8 cellular contexts compared by ENCODE assay signal in the genomic region with DNA sequence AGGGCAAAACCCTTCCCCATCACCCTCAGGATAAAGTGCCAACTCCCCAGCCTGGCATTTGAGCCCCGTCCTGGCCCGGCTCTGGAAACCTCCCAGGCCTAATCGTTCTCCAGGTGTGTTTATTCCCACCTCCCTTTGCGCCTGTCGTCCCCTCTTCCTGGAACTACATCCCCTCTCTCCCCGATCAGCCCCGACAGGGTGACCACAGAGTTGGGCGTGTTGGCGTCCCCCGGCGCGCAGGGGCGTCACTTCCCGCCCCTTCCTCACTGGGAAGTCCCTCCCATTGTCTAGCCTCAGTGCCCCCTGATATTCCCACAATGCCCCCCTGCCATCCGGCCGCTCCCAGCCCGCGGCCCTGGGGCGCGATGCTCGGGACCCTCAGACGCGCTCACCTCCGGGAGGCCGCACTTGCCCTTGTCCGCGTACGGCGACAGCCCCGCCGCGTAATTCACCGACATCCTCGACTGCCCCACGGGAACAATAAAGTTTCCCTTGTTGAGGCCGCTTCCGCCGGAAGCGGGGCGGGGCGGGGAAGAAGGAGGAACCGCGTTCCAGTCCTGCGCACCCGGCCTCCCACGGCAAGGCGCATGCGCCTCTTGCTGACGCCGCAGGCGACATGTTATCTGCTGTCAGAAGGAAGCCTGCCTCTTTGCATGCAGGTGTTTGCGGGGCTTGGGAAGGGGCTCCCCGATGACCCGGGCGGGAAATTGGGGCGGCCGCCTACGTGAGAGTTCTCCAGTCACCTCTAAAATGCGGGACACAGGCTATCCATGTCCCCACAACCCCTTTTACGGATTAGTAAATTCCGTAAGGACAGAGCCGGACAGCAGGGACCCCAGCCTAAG. TPM values are rescaled to one million over a fixed set of nuclear protein-coding genes. Genes with fewer than 3 reads are reported as not detected.
DNase-seq lines count a peak whose midpoint lies in the region; ATAC-seq and TF ChIP-seq lines count a peak whose summit lies in the region.

TSS of gene ANKRD24 (plus strand) at position 608 of the 845 bp plus-strand sequence. CDS start 3,737 bp downstream, outside the sequence.
TSS of gene SIRT6 (minus strand) at position 482 of the 845 bp plus-strand sequence. CDS start at position 458, 24 bp downstream.

- H3K4me3 Mint-ChIP-seq in activated T-helper 17 cell treated with anti-CD3 and anti-CD28 coated beads, Interleukin-2, amount 50 U/mL, for 72 hours = peak within 1 kb of the TSS; percentile 98
- H3K4me3 Mint-ChIP-seq in naive thymus-derived CD4-positive, alpha-beta T cell = peak within 1 kb of the TSS; percentile 92 to 99 (median 96)
- peak within 1 kb of the TSS; percentile 98 for H3K4me3 Mint-ChIP-seq in stimulated activated effector memory CD8-positive, alpha-beta T cell treated with anti-CD3 and anti-CD28 coated beads, Interleukin-12 subunit alpha, Interleukin-12 subunit beta, amount 100 ng/mL, for 72 hours

- H2AFZ ChIP-seq in Karpas-422 (ENCODE audit: low read length) (peak within 1 kb of the TSS; percentile 92), fibroblast of lung (ENCODE audit: low read length) (peak within 1 kb of the TSS; percentile 77)

- H3K27ac ChIP-seq in Karpas-422 (ENCODE audit: low read length) (peak within 1 kb of the TSS; percentile 51), fibroblast of lung (ENCODE audit: insufficient read depth, low read length) (peak within 1 kb of the TSS; percentile 77)
- peak within 1 kb of the TSS; percentile 86 for H3K27ac ChIP-seq in naive thymus-derived CD4-positive, alpha-beta T cell (ENCODE audit: low read depth, low read length)

- no peak for TF ChIP-seq CTCF in fibroblast of lung (conservative IDR thresholded peaks at IDR 0.05 in 1 of 2, IDR thresholded peaks at IDR 0.05 in 1 of 2; ENCODE audit: low read depth in 1 of 2, low read length in 2 of 2)

- ATAC-seq in GM21723 (IDR thresholded peaks at IDR 0.05; ENCODE audit: unreplicated experiment) = peak; percentile 53
- peak; percentile 95 for ATAC-seq in activated T-helper 17 cell treated with anti-CD3 and anti-CD28 coated beads, Interleukin-2, amount 50 U/mL, for 72 hours (replicated peaks)
- ATAC-seq in naive thymus-derived CD4-positive, alpha-beta T cell = peak; percentile 90
- peak; percentile 90 for ATAC-seq in stimulated activated effector memory CD8-positive, alpha-beta T cell treated with anti-CD3 and anti-CD28 coated beads, Interleukin-12 subunit alpha, Interleukin-12 subunit beta, amount 100 ng/mL, for 72 hours

- CTCF ChIA-PET in naive thymus-derived CD4-positive, alpha-beta T cell (lab: Charles Lee) = no interaction called here

- peak within 1 kb of the TSS; percentile 89 for H3K4me3 ChIP-seq in Karpas-422 (ENCODE audit: low read length)
- H3K4me3 ChIP-seq in fibroblast of lung (replicated peaks in 1 of 4; ENCODE audit: control extremely low read depth in 1 of 4, insufficient read depth in 1 of 4, low read depth in 3 of 4, low read length in 4 of 4) = peak within 1 kb of the TSS; percentile 82 to 97 (median 88)
- peak within 1 kb of the TSS; percentile 90 for H3K4me3 ChIP-seq in naive thymus-derived CD4-positive, alpha-beta T cell (ENCODE audit: low read length)

- peak within 1 kb of the TSS; percentile 99 for H3K4me2 ChIP-seq in Karpas-422 (ENCODE audit: low read depth, low read length, poor library complexity, severe bottlenecking)
- peak within 1 kb of the TSS; percentile 72 for H3K4me2 ChIP-seq in fibroblast of lung (ENCODE audit: extremely low read depth, insufficient read depth, low read length)

- H3K36me3 ChIP-seq in Karpas-422 (ENCODE audit: insufficient read depth, low read length) = no peaks in the 10 kb centered on the region
- H3K36me3 ChIP-seq in fibroblast of lung (ENCODE audit: control insufficient read depth, insufficient read depth, low read length) = no peaks in the 10 kb centered on the region
- peaks cover 0 to 18% (median 0%) of the 10 kb centered on the region in 3 experiments for H3K36me3 ChIP-seq in naive thymus-derived CD4-positive, alpha-beta T cell (ENCODE audit: control insufficient read depth in 2 of 3, insufficient read depth in 3 of 3, low read length in 3 of 3)

- H3K27me3 Mint-ChIP-seq in activated T-helper 17 cell treated with anti-CD3 and anti-CD28 coated beads, Interleukin-2, amount 50 U/mL, for 72 hours = no peaks in the 10 kb centered on the region
- H3K27me3 Mint-ChIP-seq in naive thymus-derived CD4-positive, alpha-beta T cell = peaks cover 0 to 2% (median 0%) of the 10 kb centered on the region in 5 donors

- H3K4me1 Mint-ChIP-seq in activated T-helper 17 cell treated with anti-CD3 and anti-CD28 coated beads, Interleukin-2, amount 50 U/mL, for 72 hours = peaks cover 18% of the 10 kb centered on the region
- peaks cover 25 to 44% (median 39%) of the 10 kb centered on the region in 7 donors for H3K4me1 Mint-ChIP-seq in naive thymus-derived CD4-positive, alpha-beta T cell
- H3K4me1 Mint-ChIP-seq in stimulated activated effector memory CD8-positive, alpha-beta T cell treated with anti-CD3 and anti-CD28 coated beads, Interleukin-12 subunit alpha, Interleukin-12 subunit beta, amount 100 ng/mL, for 72 hours = peaks cover 52% of the 10 kb centered on the region

- DNase-seq in DMS114 treated with DMSO at 0.1 percent for 48 hours (lab: John Stamatoyannopoulos, UW; ENCODE audit: unreplicated experiment) (peak; percentile 74), Karpas-422 (peak; percentile 99), RPMI8226 (peak; percentile 98), fibroblast of lung (ENCODE audit: low read depth in 2 of 2) (peak; percentile 96)
- peak; percentile 91 to 97 (median 96) for DNase-seq in naive thymus-derived CD4-positive, alpha-beta T cell
- DNase-seq in stimulated activated effector memory CD8-positive, alpha-beta T cell treated with anti-CD3 and anti-CD28 coated beads, Interleukin-12 subunit alpha, Interleukin-12 subunit beta, amount 100 ng/mL, for 72 hours (ENCODE audit: low spot score in 2 of 2) = peak; percentile 90 to 97

- H3K27ac Mint-ChIP-seq in activated T-helper 17 cell treated with anti-CD3 and anti-CD28 coated beads, Interleukin-2, amount 50 U/mL, for 72 hours = peak within 1 kb of the TSS; percentile 98
- H3K27ac Mint-ChIP-seq in naive thymus-derived CD4-positive, alpha-beta T cell = peak within 1 kb of the TSS; percentile 92 to 98 (median 95)
- H3K27ac Mint-ChIP-seq in stimulated activated effector memory CD8-positive, alpha-beta T cell treated with anti-CD3 and anti-CD28 coated beads, Interleukin-12 subunit alpha, Interleukin-12 subunit beta, amount 100 ng/mL, for 72 hours = peak within 1 kb of the TSS; percentile 98

- H3K9ac ChIP-seq in Karpas-422 (ENCODE audit: low read length) (peak within 1 kb of the TSS; percentile 87), fibroblast of lung (ENCODE audit: insufficient read depth, low read length) (peak within 1 kb of the TSS; percentile 86)

- H3K27me3 ChIP-seq in Karpas-422 (ENCODE audit: low read length) (no peaks in the 10 kb centered on the region), fibroblast of lung (ENCODE audit: control insufficient read depth, insufficient read depth, low read length) (no peaks in the 10 kb centered on the region)
- H3K27me3 ChIP-seq in naive thymus-derived CD4-positive, alpha-beta T cell (ENCODE audit: control insufficient read depth in 2 of 2, insufficient read depth in 2 of 2, low read length in 2 of 2) = no peaks in the 10 kb centered on the region

- peaks cover 21% of the 10 kb centered on the region for H3K4me1 ChIP-seq in Karpas-422 (ENCODE audit: low read length)
- no peaks in the 10 kb centered on the region for H3K4me1 ChIP-seq in fibroblast of lung (ENCODE audit: control insufficient read depth, extremely low read depth, insufficient read depth, low read length)
- H3K4me1 ChIP-seq in naive thymus-derived CD4-positive, alpha-beta T cell (ENCODE audit: control insufficient read depth in 2 of 2, insufficient read depth in 2 of 2, low read length in 2 of 2) = peaks cover 14 to 15% of the 10 kb centered on the region in 2 donors

- H3K79me2 ChIP-seq in Karpas-422 (ENCODE audit: low read length) = peaks cover 16% of the 10 kb centered on the region
- peaks cover 10% of the 10 kb centered on the region for H3K79me2 ChIP-seq in fibroblast of lung (ENCODE audit: control insufficient read depth, insufficient read depth, low read length)

- POLR2A ChIA-PET in naive thymus-derived CD4-positive, alpha-beta T cell (lab: Charles Lee) = no interaction called here

- no peaks in the 10 kb centered on the region for H3K9me2 ChIP-seq in Karpas-422 (replicated peaks; ENCODE audit: insufficient read depth, low read length)

- no peaks in the 10 kb centered on the region for H4K20me1 ChIP-seq in Karpas-422 (ENCODE audit: insufficient read depth, low read depth, low read length)
- no peaks in the 10 kb centered on the region for H4K20me1 ChIP-seq in fibroblast of lung (ENCODE audit: control insufficient read depth, extremely low read depth, insufficient read depth, low read length)

- intact Hi-C loops in naive thymus-derived CD4-positive, alpha-beta T cell (cut with micrococcal nuclease) = loop anchor here (1.0 to 5.0 kb wide), 15 partner anchors 58 to 556 kb away; partner anchors contain the start of genes APBA3 (in 2 of the 2), MAP2K2 (in 2 of the 2), ZBTB7A (in 2 of the 2) and CACTIN (in 1 of the 2)

- H3K9me3 Mint-ChIP-seq in activated T-helper 17 cell treated with anti-CD3 and anti-CD28 coated beads, Interleukin-2, amount 50 U/mL, for 72 hours = no peaks in the 10 kb centered on the region
- peaks cover 0 to 9% (median 0%) of the 10 kb centered on the region in 11 donors for H3K9me3 Mint-ChIP-seq in naive thymus-derived CD4-positive, alpha-beta T cell
- no peaks in the 10 kb centered on the region for H3K9me3 Mint-ChIP-seq in stimulated activated effector memory CD8-positive, alpha-beta T cell treated with anti-CD3 and anti-CD28 coated beads, Interleukin-12 subunit alpha, Interleukin-12 subunit beta, amount 100 ng/mL, for 72 hours

- H3K9me3 ChIP-seq in Karpas-422 (ENCODE audit: low read length) (no peaks in the 10 kb centered on the region), fibroblast of lung (ENCODE audit: control insufficient read depth, insufficient read depth, low read depth, low read length) (no peaks in the 10 kb centered on the region)
- no peaks in the 10 kb centered on the region for H3K9me3 ChIP-seq in naive thymus-derived CD4-positive, alpha-beta T cell (ENCODE audit: control insufficient read depth in 2 of 3, low read length in 3 of 3)

- peaks cover 45% of the 10 kb centered on the region for H3K36me3 Mint-ChIP-seq in activated T-helper 17 cell treated with anti-CD3 and anti-CD28 coated beads, Interleukin-2, amount 50 U/mL, for 72 hours (ENCODE audit: low read depth)
- H3K36me3 Mint-ChIP-seq in naive thymus-derived CD4-positive, alpha-beta T cell = peaks cover 0 to 13% (median 4%) of the 10 kb centered on the region in 5 donors
- peaks cover 48% of the 10 kb centered on the region for H3K36me3 Mint-ChIP-seq in stimulated activated effector memory CD8-positive, alpha-beta T cell treated with anti-CD3 and anti-CD28 coated beads, Interleukin-12 subunit alpha, Interleukin-12 subunit beta, amount 100 ng/mL, for 72 hours

RNA-seq across cellular contexts. Expression of gene ANKRD24, which starts in this region (rescaled TPM):
- total RNA-seq in Karpas-422 (2014; rRNA removed; shearing (Covaris generic); ENCODE audit: low replicate concordance) = 0.71 and 1.1 TPM in 2 replicates
- 1 to 10 TPM; 1.2 to 2.5 TPM for total RNA-seq in activated T-helper 17 cell treated with anti-CD3 and anti-CD28 coated beads, Interleukin-2, amount 50 U/mL, for 72 hours
- total RNA-seq in fibroblast of lung = 2.3 and 2.6 TPM in 2 replicates
- 0.09 and 0.14 TPM in 2 replicates for polyA plus RNA-seq in fibroblast of lung
- 0.17 and 0.26 TPM in 2 replicates for polyA plus RNA-seq in fibroblast of lung (2012)
- 3.6 TPM in 1 of 2 replicates, not detected in the other for polyA minus RNA-seq in fibroblast of lung (ENCODE audit: low replicate concordance)
- 1 to 10 TPM in 4 of 5 experiments, under 1 TPM in 1; 0.75 to 2.8 (median 2.4) TPM for total RNA-seq in naive thymus-derived CD4-positive, alpha-beta T cell
- under 1 TPM in 1 of 2 donors, not detected in 1; 0.17 TPM for polyA plus RNA-seq in naive thymus-derived CD4-positive, alpha-beta T cell

RNA-seq across cellular contexts. Expression of gene SIRT6, which starts in this region (rescaled TPM):
- total RNA-seq in Karpas-422 (2014; rRNA removed; shearing (Covaris generic); ENCODE audit: low replicate concordance) = 23.0 and 40.3 TPM in 2 replicates
- 10 to 100 TPM; 37.9 to 38.9 TPM for total RNA-seq in activated T-helper 17 cell treated with anti-CD3 and anti-CD28 coated beads, Interleukin-2, amount 50 U/mL, for 72 hours
- total RNA-seq in fibroblast of lung = 9.2 and 10.0 TPM in 2 replicates
- polyA plus RNA-seq in fibroblast of lung = 8.8 and 11.0 TPM in 2 replicates
- 12.0 and 18.6 TPM in 2 replicates for polyA plus RNA-seq in fibroblast of lung (2012)
- polyA minus RNA-seq in fibroblast of lung (ENCODE audit: low replicate concordance) = 4.7 and 7.3 TPM in 2 replicates
- total RNA-seq in naive thymus-derived CD4-positive, alpha-beta T cell = 10 to 100 TPM; 20.0 to 41.2 (median 26.0) TPM
- polyA plus RNA-seq in naive thymus-derived CD4-positive, alpha-beta T cell = 1 to 10 TPM; 1.1 to 3.9 TPM

Comparison
In these comparisons a context has a peak if more than half of its experiments do, and no peak if none do; other contexts are left out.
1. Peak in every context shown above with its lines: DNase-seq, ATAC-seq, H3K4me3 ChIP-seq and H3K27ac ChIP-seq.